In the genomic region with DNA sequence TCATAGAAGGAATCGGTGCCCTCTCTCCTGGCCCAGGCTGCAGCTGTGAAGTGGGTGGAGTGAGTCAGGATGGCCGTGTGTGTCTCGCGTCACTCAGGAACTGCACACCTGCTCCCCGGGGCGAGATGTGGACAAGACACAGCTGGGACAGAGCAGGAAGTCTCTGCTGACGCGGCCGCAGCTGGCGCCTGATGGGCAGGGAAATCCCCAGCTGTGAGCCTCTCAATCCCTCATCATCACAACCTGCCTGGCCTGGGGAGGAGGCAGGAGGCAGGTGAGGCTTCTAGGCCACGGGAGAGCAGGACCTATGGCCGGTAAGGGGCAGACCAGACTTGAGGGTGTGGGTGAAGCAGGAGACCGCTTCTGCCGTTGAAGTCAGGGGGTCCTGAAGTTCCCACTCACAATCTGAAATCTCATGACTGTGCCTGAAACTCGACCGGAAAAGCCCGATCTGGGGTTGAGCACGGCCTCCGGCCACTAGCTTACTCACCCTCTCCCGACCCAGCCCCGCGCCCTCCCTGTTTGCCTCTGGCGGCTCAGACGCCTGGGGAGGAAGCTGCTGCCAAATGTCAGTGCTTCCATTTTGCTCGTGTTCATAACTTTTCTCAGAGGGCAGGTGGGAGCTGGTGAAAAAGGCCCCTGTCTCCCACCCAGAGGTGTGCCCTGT, we compare ENCODE assay signal across 8 cellular contexts. TPM values are rescaled to one million over a fixed set of nuclear protein-coding genes. Genes with fewer than 3 reads are reported as not detected.
DNase-seq lines count a peak whose midpoint lies in the region; ATAC-seq and TF ChIP-seq lines count a peak whose summit lies in the region.

No MANE protein-coding gene starts in this region.

- peak; percentile 77 for ATAC-seq in GM18868 (IDR thresholded peaks at IDR 0.05; ENCODE audit: unreplicated experiment)
- peak; percentile 80 for ATAC-seq in HG02759 (IDR thresholded peaks at IDR 0.05; ENCODE audit: unreplicated experiment)
- peak; percentile 77 for ATAC-seq in activated naive CD8-positive, alpha-beta T cell treated with anti-CD3 and anti-CD28 coated beads, Interleukin-2, amount 10 ng/mL, durations not matched to agents 7 days and 5 days (ENCODE audit: low read depth)
- ATAC-seq in naive thymus-derived CD4-positive, alpha-beta T cell, result peak; percentile 70

- no peaks in the 10 kb centered on the region for H3K36me3 Mint-ChIP-seq in activated naive CD8-positive, alpha-beta T cell treated with anti-CD3 and anti-CD28 coated beads, Interleukin-2, amount 10 ng/mL, durations not matched to agents 7 days and 5 days
- peaks cover 0 to 3% (median 0%) of the 10 kb centered on the region in 5 donors for H3K36me3 Mint-ChIP-seq in naive thymus-derived CD4-positive, alpha-beta T cell

- DNase-seq in PC-9 (peak; percentile 57 to 74), NCI-H1436 (lab: John Stamatoyannopoulos, UW) (no peak), NCI-H2171 (lab: John Stamatoyannopoulos, UW) (no peak), retina (no peak)
- DNase-seq in activated naive CD8-positive, alpha-beta T cell treated with anti-CD3 and anti-CD28 coated beads, Interleukin-2, amount 10 ng/mL, durations not matched to agents 7 days and 5 days, result peak; percentile 49
- DNase-seq in naive thymus-derived CD4-positive, alpha-beta T cell, result peak in 1 of 9 donors; percentile 57

- H3K27ac Mint-ChIP-seq in activated naive CD8-positive, alpha-beta T cell treated with anti-CD3 and anti-CD28 coated beads, Interleukin-2, amount 10 ng/mL, durations not matched to agents 7 days and 5 days, result no peak overlapping the region
- H3K27ac Mint-ChIP-seq in naive thymus-derived CD4-positive, alpha-beta T cell, result peak overlapping the region in 1 of 9 donors; percentile 79

- no peaks in the 10 kb centered on the region for H3K9me2 ChIP-seq in PC-9 (ENCODE audit: insufficient read depth)

- H3K4me1 ChIP-seq in PC-9 (replicated peaks; ENCODE audit: insufficient read depth), result peaks cover 29% of the 10 kb centered on the region
- no peaks in the 10 kb centered on the region for H3K4me1 ChIP-seq in naive thymus-derived CD4-positive, alpha-beta T cell (ENCODE audit: control insufficient read depth in 2 of 2, insufficient read depth in 2 of 2, low read length in 2 of 2)

- H3K4me3 ChIP-seq in PC-9, result peak overlapping the region; percentile 7; the same call in 1 of the 2 replicates
- H3K4me3 ChIP-seq in naive thymus-derived CD4-positive, alpha-beta T cell (ENCODE audit: low read length), result no peak overlapping the region

- H3K27ac ChIP-seq in PC-9, result peak overlapping the region; percentile 60
- H3K27ac ChIP-seq in naive thymus-derived CD4-positive, alpha-beta T cell (ENCODE audit: low read depth, low read length), result no peak overlapping the region

- H3K9me3 ChIP-seq in PC-9 (ENCODE audit: insufficient read depth, low read depth), result no peaks in the 10 kb centered on the region
- H3K9me3 ChIP-seq in naive thymus-derived CD4-positive, alpha-beta T cell (ENCODE audit: control insufficient read depth in 2 of 3, low read length in 3 of 3), result no peaks in the 10 kb centered on the region

- no peaks in the 10 kb centered on the region for H3K27me3 ChIP-seq in PC-9 (ENCODE audit: insufficient read depth, low read depth)
- H3K27me3 ChIP-seq in naive thymus-derived CD4-positive, alpha-beta T cell (ENCODE audit: control insufficient read depth in 2 of 2, insufficient read depth in 2 of 2, low read length in 2 of 2), result no peaks in the 10 kb centered on the region

- no peak overlapping the region for H3K4me3 Mint-ChIP-seq in activated naive CD8-positive, alpha-beta T cell treated with anti-CD3 and anti-CD28 coated beads, Interleukin-2, amount 10 ng/mL, durations not matched to agents 7 days and 5 days
- peak overlapping the region in 1 of 10 donors; percentile 55 for H3K4me3 Mint-ChIP-seq in naive thymus-derived CD4-positive, alpha-beta T cell

- peak overlapping the region; percentile 68 for H3K4me2 ChIP-seq in PC-9

- H3K36me3 ChIP-seq in PC-9 (ENCODE audit: low read depth), result no peaks in the 10 kb centered on the region
- no peaks in the 10 kb centered on the region for H3K36me3 ChIP-seq in naive thymus-derived CD4-positive, alpha-beta T cell (ENCODE audit: control insufficient read depth in 2 of 3, insufficient read depth in 3 of 3, low read length in 3 of 3)

- H3K79me2 ChIP-seq in PC-9 (ENCODE audit: low read depth), result no peaks in the 10 kb centered on the region

- CTCF ChIA-PET in PC-9 (lab: Charles Lee), result no interaction called here
- CTCF ChIA-PET in naive thymus-derived CD4-positive, alpha-beta T cell (lab: Charles Lee), result no interaction called here

- H4K20me1 ChIP-seq in PC-9 (ENCODE audit: insufficient read depth), result no peaks in the 10 kb centered on the region

- H3F3A ChIP-seq in PC-9 (ENCODE audit: insufficient read depth, low read depth), result peaks cover 14% of the 10 kb centered on the region

- H3K4me1 Mint-ChIP-seq in activated naive CD8-positive, alpha-beta T cell treated with anti-CD3 and anti-CD28 coated beads, Interleukin-2, amount 10 ng/mL, durations not matched to agents 7 days and 5 days, result peaks cover 7% of the 10 kb centered on the region
- peaks cover 0 to 23% (median 0%) of the 10 kb centered on the region in 7 donors for H3K4me1 Mint-ChIP-seq in naive thymus-derived CD4-positive, alpha-beta T cell

- no peaks in the 10 kb centered on the region for H3K27me3 Mint-ChIP-seq in activated naive CD8-positive, alpha-beta T cell treated with anti-CD3 and anti-CD28 coated beads, Interleukin-2, amount 10 ng/mL, durations not matched to agents 7 days and 5 days
- peaks cover 0 to 9% (median 7%) of the 10 kb centered on the region in 5 donors for H3K27me3 Mint-ChIP-seq in naive thymus-derived CD4-positive, alpha-beta T cell

- TSS peak; percentile 65 for BruUV-seq in PC-9 (replicated peaks; lab: Mats Ljungman, UMichigan)

- intact Hi-C loops in PC-9 (cut with micrococcal nuclease; ENCODE audit: unreplicated experiment), result no loop called here
- intact Hi-C loops in naive thymus-derived CD4-positive, alpha-beta T cell (cut with micrococcal nuclease), result no loop called here

- no peak for TF ChIP-seq CTCF in PC-9 (conservative IDR thresholded peaks at IDR 0.05)

- peak overlapping the region; percentile 69 for H2AFZ ChIP-seq in PC-9

- POLR2A ChIA-PET in PC-9 (lab: Charles Lee; ENCODE audit: unreplicated experiment), result interaction anchor here (0.6 to 1.3 kb wide), 4 partner anchors 34 to 109 kb away, joined by 4 to 7 read pairs (median 4); a partner anchor contains a TSS
- POLR2A ChIA-PET in activated naive CD8-positive, alpha-beta T cell treated with anti-CD3 and anti-CD28 coated beads, Interleukin-2, amount 10 ng/mL, durations not matched to agents 7 days and 5 days (lab: Charles Lee), result interaction anchor here (0.8 kb wide), 1 partner anchor 79 kb away, joined by 3 read pairs; no protein-coding TSS in a partner anchor
- POLR2A ChIA-PET in naive thymus-derived CD4-positive, alpha-beta T cell (lab: Charles Lee), result no interaction called here

- H3K9me3 Mint-ChIP-seq in activated naive CD8-positive, alpha-beta T cell treated with anti-CD3 and anti-CD28 coated beads, Interleukin-2, amount 10 ng/mL, durations not matched to agents 7 days and 5 days, result no peaks in the 10 kb centered on the region
- peaks cover 0 to 3% (median 0%) of the 10 kb centered on the region in 11 donors for H3K9me3 Mint-ChIP-seq in naive thymus-derived CD4-positive, alpha-beta T cell

RNA-seq across cellular contexts. Expression of a gene that starts 1.1 kb away (rescaled TPM):
- total RNA-seq in PC-9 (2021), result 1.5 and 1.9 TPM in 2 replicates
- total RNA-seq in activated naive CD8-positive, alpha-beta T cell treated with anti-CD3 and anti-CD28 coated beads, Interleukin-2, amount 10 ng/mL, durations not matched to agents 7 days and 5 days, result under 1 TPM; 0.69 to 0.79 TPM
- under 1 TPM in 3 of 5 experiments, not detected in 2; 0.15 to 0.64 (median 0.48) TPM for total RNA-seq in naive thymus-derived CD4-positive, alpha-beta T cell
- polyA plus RNA-seq in naive thymus-derived CD4-positive, alpha-beta T cell, result not detected

RNA-seq across cellular contexts. Expression of a gene that starts 50.5 kb away (rescaled TPM):
- 7.8 TPM in 2 replicates for total RNA-seq in PC-9 (2021)
- total RNA-seq in activated naive CD8-positive, alpha-beta T cell treated with anti-CD3 and anti-CD28 coated beads, Interleukin-2, amount 10 ng/mL, durations not matched to agents 7 days and 5 days, result 1 to 10 TPM; 4.5 to 5.7 TPM
- total RNA-seq in naive thymus-derived CD4-positive, alpha-beta T cell, result 1 to 10 TPM; 3.2 to 8.7 (median 7.4) TPM
- polyA plus RNA-seq in naive thymus-derived CD4-positive, alpha-beta T cell, result 1 to 10 TPM in 1 of 2 donors, under 1 TPM in 1; 0.13 to 1.6 TPM

Comparison
In these comparisons a context has a peak if more than half of its experiments do, and no peak if none do; other contexts are left out.
1. DNase-seq: peak in PC-9 (2 of 2) and activated naive CD8-positive, alpha-beta T cell treated with anti-CD3 and anti-CD28 coated beads, Interleukin-2, amount 10 ng/mL, durations not matched to agents 7 days and 5 days (single experiment); none in NCI-H1436 (single experiment), NCI-H2171 (single experiment) and retina (single experiment).
2. Peak in every context shown above with its lines, with median percentiles within 50 percentile points of each other: ATAC-seq.